In the genomic region with DNA sequence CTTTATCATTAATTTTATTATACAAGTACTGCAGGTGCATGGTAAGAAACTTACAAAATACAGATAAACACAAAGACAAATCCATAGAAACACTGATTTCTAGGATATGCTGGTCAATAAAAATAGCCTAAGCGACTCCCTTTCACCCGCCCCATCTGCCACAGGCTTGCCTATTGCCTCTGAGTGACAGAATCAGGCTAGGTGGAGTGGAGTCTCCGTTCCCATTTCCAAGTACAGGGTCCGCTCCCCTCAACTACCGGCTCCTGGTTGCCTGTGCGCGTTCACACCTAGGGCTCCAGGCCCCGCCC, we compare ENCODE assay signal across 8 cellular contexts. TPM values are rescaled to one million over a fixed set of nuclear protein-coding genes. Genes with fewer than 3 reads are reported as not detected.
DNase-seq lines count a peak whose midpoint lies in the region; ATAC-seq and TF ChIP-seq lines count a peak whose summit lies in the region.

No MANE protein-coding gene starts in this region.

- peaks cover 49% of the 10 kb centered on the region for H3K79me2 ChIP-seq in Loucy (ENCODE audit: insufficient read depth, low read length)
- peaks cover 32% of the 10 kb centered on the region for H3K79me2 ChIP-seq in neural cell (replicated peaks; ENCODE audit: insufficient read depth, low read length)

- DNase-seq in left colon: no peak
- no peak for DNase-seq in amniotic stem cell (lab: John Stamatoyannopoulos, UW)

- H3K4me2 ChIP-seq in BLaER1 treated with 17β-estradiol and CSF1 and Interleukin-3, amounts not matched to agents 10 nM and 100 nM: peak overlapping the region; percentile 86 to 97 (median 94)
- peak overlapping the region; percentile 86 for H3K4me2 ChIP-seq in Loucy (ENCODE audit: low read depth, low read length, poor library complexity, severe bottlenecking)
- H3K4me2 ChIP-seq in neural cell (ENCODE audit: low read length): peak overlapping the region; percentile 97

- no peaks in the 10 kb centered on the region for H3K9me2 ChIP-seq in Loucy (replicated peaks; ENCODE audit: low read depth, low read length)
- H3K9me2 ChIP-seq in neural cell (ENCODE audit: insufficient read depth, low read length): no peaks in the 10 kb centered on the region

- H3K9ac ChIP-seq in BLaER1 treated with 17β-estradiol and CSF1 and Interleukin-3, amounts not matched to agents 10 nM and 100 nM: peak overlapping the region; percentile 84 to 95 (median 91)
- H3K9ac ChIP-seq in Loucy (ENCODE audit: low read depth, low read length, poor library complexity, severe bottlenecking) (peak overlapping the region; percentile 83), neural cell (ENCODE audit: low read length) (peak overlapping the region; percentile 92)

- H3K4me3 ChIP-seq in BLaER1 treated with 17β-estradiol and CSF1 and Interleukin-3, amounts not matched to agents 10 nM and 100 nM: peak overlapping the region; percentile 73 to 94 (median 84)
- H3K4me3 ChIP-seq in Loucy (ENCODE audit: low read length, poor library complexity, severe bottlenecking) (peak overlapping the region; percentile 83), ectodermal cell (ENCODE audit: insufficient read depth, low read depth, low read length) (peak overlapping the region; percentile 91), neural cell (ENCODE audit: low read length) (peak overlapping the region; percentile 81)

- peaks cover 13 to 38% (median 29%) of the 10 kb centered on the region in 11 experiments; a peak in 20 of 22 replicates for H3K36me3 ChIP-seq in BLaER1 treated with 17β-estradiol and CSF1 and Interleukin-3, amounts not matched to agents 10 nM and 100 nM
- no peaks in the 10 kb centered on the region for H3K36me3 ChIP-seq in Loucy (ENCODE audit: insufficient read depth, low read length)
- peaks cover 4% of the 10 kb centered on the region for H3K36me3 ChIP-seq in ectodermal cell (ENCODE audit: control insufficient read depth, insufficient read depth, low read length)
- H3K36me3 ChIP-seq in neural cell (ENCODE audit: insufficient read depth, low read length): no peaks in the 10 kb centered on the region

- H3K4me1 ChIP-seq in BLaER1 treated with 17β-estradiol and CSF1 and Interleukin-3, amounts not matched to agents 10 nM and 100 nM: peaks cover 35 to 45% (median 40%) of the 10 kb centered on the region in 10 experiments
- peaks cover 30% of the 10 kb centered on the region for H3K4me1 ChIP-seq in Loucy (ENCODE audit: insufficient read depth, low read length, poor library complexity, severe bottlenecking)
- peaks cover 17% of the 10 kb centered on the region for H3K4me1 ChIP-seq in ectodermal cell (ENCODE audit: control insufficient read depth, insufficient read depth, low read length)

- H2AFZ ChIP-seq in Loucy (ENCODE audit: low read length) (peak overlapping the region; percentile 75), neural cell (ENCODE audit: low read depth, low read length) (peak overlapping the region; percentile 43)

- intact Hi-C loops in left colon (cut with DNase I, micrococcal nuclease): no loop called here

- H3F3A ChIP-seq in Loucy (ENCODE audit: low read depth) (peaks cover 3% of the 10 kb centered on the region; the same call in 1 of the 2 replicates), neural cell (ENCODE audit: insufficient read depth, low read length, poor library complexity, severe bottlenecking) (no peaks in the 10 kb centered on the region)

- no peak for TF ChIP-seq RAD21 in neural cell (conservative IDR thresholded peaks at IDR 0.05)

- ATAC-seq in HG02623 (IDR thresholded peaks at IDR 0.05; ENCODE audit: unreplicated experiment): no peak
- no peak for ATAC-seq in left colon
- no peak for ATAC-seq in GM19395 (IDR thresholded peaks at IDR 0.05; ENCODE audit: unreplicated experiment)

- TF ChIP-seq CTCF in Loucy (conservative IDR thresholded peaks at IDR 0.05; ENCODE audit: low read length) (no peak), neural cell (IDR thresholded peaks at IDR 0.05; ENCODE audit: poor library complexity, severe bottlenecking) (no peak)

- H3K27me3 ChIP-seq in BLaER1 treated with 17β-estradiol and CSF1 and Interleukin-3, amounts not matched to agents 10 nM and 100 nM: no peaks in the 10 kb centered on the region
- H3K27me3 ChIP-seq in Loucy (ENCODE audit: insufficient read depth, low read length, poor library complexity, severe bottlenecking) (no peaks in the 10 kb centered on the region), ectodermal cell (ENCODE audit: control insufficient read depth, insufficient read depth, low read length, poor library complexity, severe bottlenecking) (no peaks in the 10 kb centered on the region), neural cell (ENCODE audit: insufficient read depth, low read depth, low read length) (no peaks in the 10 kb centered on the region)

- H4K20me1 ChIP-seq in BLaER1 treated with 17β-estradiol and CSF1 and Interleukin-3, amounts not matched to agents 10 nM and 100 nM: no peaks in the 10 kb centered on the region; a peak in 2 of 22 replicates
- H4K20me1 ChIP-seq in Loucy (ENCODE audit: insufficient read depth, low read length, poor library complexity, severe bottlenecking): no peaks in the 10 kb centered on the region
- H4K20me1 ChIP-seq in neural cell (ENCODE audit: insufficient read depth): no peaks in the 10 kb centered on the region

- H3K27ac ChIP-seq in BLaER1 treated with 17β-estradiol and CSF1 and Interleukin-3, amounts not matched to agents 10 nM and 100 nM: peak overlapping the region; percentile 79 to 94 (median 89)
- H3K27ac ChIP-seq in ectodermal cell (ENCODE audit: insufficient read depth, low read depth, low read length, poor library complexity, severe bottlenecking): no peak overlapping the region
- H3K27ac ChIP-seq in neural cell (ENCODE audit: low read length): peak overlapping the region; percentile 92

- 9% methylated on average over 8 of the region's 8 CpGs for WGBS in ectodermal cell, 2 experiments

- no peak for TF ChIP-seq EP300 in neural cell (conservative IDR thresholded peaks at IDR 0.05; ENCODE audit: poor library complexity, severe bottlenecking)

- H3K9me3 ChIP-seq in BLaER1 treated with 17β-estradiol and CSF1 and Interleukin-3, amounts not matched to agents 10 nM and 100 nM (replicated peaks in 1 of 11): no peaks in the 10 kb centered on the region
- H3K9me3 ChIP-seq in Loucy (ENCODE audit: insufficient read depth, low read depth, low read length): no peaks in the 10 kb centered on the region
- no peaks in the 10 kb centered on the region for H3K9me3 ChIP-seq in ectodermal cell (ENCODE audit: control insufficient read depth, low read length)
- H3K9me3 ChIP-seq in neural cell (ENCODE audit: low read length): no peaks in the 10 kb centered on the region

TF ChIP-seq in neural cell, 6 proteins besides CTCF, POLR2A, EP300 and RAD21:
- TF ChIP-seq POLR2AphosphoS5 (IDR thresholded peaks at IDR 0.05) (no peak), TAF1 (IDR thresholded peaks at IDR 0.05; ENCODE audit: low read depth) (no peak), EZH2 (IDR thresholded peaks at IDR 0.05; ENCODE audit: borderline replicate concordance, insufficient read depth, low read length, poor library complexity, severe bottlenecking) (no peak)
TF ChIP-seq in neural cell: peak in this region for 0.

RNA-seq across cellular contexts. Expression of gene TRAPPC12, which starts 0.2 kb away (rescaled TPM):
- polyA plus RNA-seq in ectodermal cell (2013, experiment 1 of 4): 66.5 TPM
- 82.9 TPM for polyA plus RNA-seq in ectodermal cell (2013, experiment 2 of 4)
- polyA plus RNA-seq in ectodermal cell (2013, experiment 3 of 4): 59.0 TPM
- 57.7 TPM for polyA plus RNA-seq in ectodermal cell (2013, experiment 4 of 4)
- 76.2 and 76.3 TPM in 2 replicates for polyA plus RNA-seq in neural cell
- 103 and 106 TPM in 2 replicates for polyA minus RNA-seq in neural cell
- total RNA-seq in left colon: 100 to 1,000 TPM in 1 of 2 donors, 10 to 100 TPM in 1; 74.2 to 105 TPM

RNA-seq across cellular contexts. Expression of gene EIPR1, which starts 1.7 kb away (rescaled TPM):
- polyA plus RNA-seq in ectodermal cell (2013, experiment 1 of 4): 33.5 TPM
- 33.5 TPM for polyA plus RNA-seq in ectodermal cell (2013, experiment 2 of 4)
- polyA plus RNA-seq in ectodermal cell (2013, experiment 3 of 4): 29.3 TPM
- 35.3 TPM for polyA plus RNA-seq in ectodermal cell (2013, experiment 4 of 4)
- 138 and 147 TPM in 2 replicates for polyA plus RNA-seq in neural cell
- 58.9 and 65.2 TPM in 2 replicates for polyA minus RNA-seq in neural cell
- 10 to 100 TPM; 21.3 to 25.8 TPM for total RNA-seq in left colon
